In the genomic region with DNA sequence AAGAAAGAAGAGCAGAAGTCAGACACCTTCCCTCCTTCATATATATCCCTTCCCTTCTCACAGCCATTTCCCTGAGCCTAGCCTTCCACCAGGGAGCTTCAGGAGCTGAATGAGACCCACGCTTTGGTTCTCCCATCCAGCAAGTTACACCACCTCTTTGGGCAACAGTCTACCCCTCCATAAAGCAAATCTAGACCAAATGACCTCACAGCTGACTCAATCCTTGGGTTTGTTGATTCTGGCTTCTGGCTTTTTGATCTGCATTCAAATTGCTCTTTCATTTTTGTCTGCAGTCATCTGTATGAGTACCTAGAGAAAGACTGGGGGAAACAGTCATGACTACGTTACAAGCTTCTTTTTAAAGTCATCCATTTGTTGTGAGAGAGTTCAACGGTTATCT, we compare ENCODE assay signal across 8 cellular contexts.
"Had no signal": no experiment of that assay in that cellular context is flagged by ENCODE, and none has a peak within 500 bp of the region (broad histone marks: within the 10 kb centered on the region; RNA-seq: fewer than 3 reads in every experiment).

No MANE protein-coding gene starts in this region.

- DNase-seq: activated CD8-positive, alpha-beta T cell treated with anti-CD3 and anti-CD28 coated beads for 36 hours; activated naive CD4-positive, alpha-beta T cell; effector memory CD4-positive, alpha-beta T cell; foreskin keratinocyte; islet precursor cell; stimulated activated CD4-positive, alpha-beta T cell treated with anti-CD3 and anti-CD28 coated beads, Interleukin-4, amount 100 ng/mL, for 4 hours; tibial artery had no signal

- ATAC-seq: activated CD8-positive, alpha-beta T cell treated with anti-CD3 and anti-CD28 coated beads for 36 hours; foreskin keratinocyte had no signal

- H3K9me3 ChIP-seq: ascending aorta, tibial artery had no signal

- H3K27ac ChIP-seq: ascending aorta, foreskin keratinocyte, tibial artery had no signal

- H3K36me3 ChIP-seq: ascending aorta, tibial artery had no signal

- H3K27me3 ChIP-seq: ascending aorta, tibial artery had no signal

- H3K4me1 ChIP-seq: ascending aorta, foreskin keratinocyte had no signal

- H3K4me3 ChIP-seq: ascending aorta, tibial artery had no signal
